In the genomic region with DNA sequence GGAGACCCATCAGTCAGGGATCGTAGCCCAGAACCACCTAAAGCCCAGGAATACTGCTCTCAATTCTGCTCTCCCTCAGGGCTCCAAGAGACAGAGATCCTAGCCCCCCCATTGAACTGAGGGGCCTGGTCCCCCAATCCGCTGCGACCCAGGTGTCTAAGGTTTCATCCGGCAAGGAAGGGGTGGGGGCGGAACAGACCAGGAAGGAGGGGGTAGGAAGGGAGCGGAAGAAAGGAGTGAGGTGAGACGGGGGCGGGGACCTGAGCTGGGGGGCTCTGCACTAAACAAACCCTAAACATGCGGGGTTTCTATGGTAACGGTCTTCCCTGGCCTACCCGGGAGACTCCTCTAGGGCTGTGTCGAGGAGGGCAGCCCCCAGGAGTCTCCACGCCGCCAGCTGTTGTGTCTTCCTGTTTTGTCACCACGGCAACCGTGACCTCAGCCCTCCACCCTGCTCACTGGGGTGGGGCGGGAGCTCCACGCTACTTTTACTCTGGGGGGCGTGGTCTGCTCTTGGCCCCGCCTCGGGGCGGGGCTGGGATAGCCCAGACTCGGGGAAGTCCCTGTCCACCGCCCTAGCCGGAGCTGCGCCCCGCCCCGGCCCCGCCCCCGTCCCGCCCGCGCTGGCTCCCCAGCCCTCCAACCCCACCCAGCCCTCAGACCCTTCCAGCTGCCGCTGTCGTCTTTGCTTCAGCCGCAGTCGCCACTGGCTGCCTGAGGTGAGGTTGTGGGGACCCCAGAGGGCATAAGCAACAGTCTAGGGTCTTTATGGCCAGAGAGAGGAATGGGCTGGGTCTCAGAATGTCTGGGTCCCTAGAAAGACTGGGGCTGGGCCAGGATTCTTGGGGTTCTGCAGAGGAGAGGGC, we compare ENCODE assay signal across 8 cellular contexts. TPM values are rescaled to one million over a fixed set of nuclear protein-coding genes. Genes with fewer than 3 reads are reported as not detected.
A peak's percentile ranks its signal among the peaks of the same experiment; 100 is the strongest.
DNase-seq lines count a peak whose midpoint lies in the region; ATAC-seq, FAIRE-seq and TF ChIP-seq lines count a peak whose summit lies in the region.

A gene with protein sequence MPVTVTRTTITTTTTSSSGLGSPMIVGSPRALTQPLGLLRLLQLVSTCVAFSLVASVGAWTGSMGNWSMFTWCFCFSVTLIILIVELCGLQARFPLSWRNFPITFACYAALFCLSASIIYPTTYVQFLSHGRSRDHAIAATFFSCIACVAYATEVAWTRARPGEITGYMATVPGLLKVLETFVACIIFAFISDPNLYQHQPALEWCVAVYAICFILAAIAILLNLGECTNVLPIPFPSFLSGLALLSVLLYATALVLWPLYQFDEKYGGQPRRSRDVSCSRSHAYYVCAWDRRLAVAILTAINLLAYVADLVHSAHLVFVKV (plus strand): TSS at position 659 of the 866 bp plus-strand sequence. CDS start 5,647 bp downstream, outside the sequence.

- 2 to 4% (median 4%) methylated on average over 32 to 37 of the region's 37 CpGs for WGBS in small intestine, 3 donors

- H3K9me3 ChIP-seq in small intestine (ENCODE audit: control insufficient read depth, low read depth) = no peaks in the 10 kb centered on the region

- H3K27ac ChIP-seq in small intestine (ENCODE audit: low read depth in 1 of 2, low read length in 1 of 2) = peak within 1 kb of the TSS; percentile 66 to 97

- H3K4me3 ChIP-seq in GM12865 (ENCODE audit: low read depth, low read length) (no peak within 1 kb of the TSS), small intestine (ENCODE audit: low read depth in 1 of 2, low read length in 2 of 2) (peak within 1 kb of the TSS; percentile 57 to 65)

- no peak for FAIRE-seq in small intestine (lab: Jason Lieb, UNC)

- no peaks in the 10 kb centered on the region for H3K27me3 ChIP-seq in small intestine (ENCODE audit: control insufficient read depth in 2 of 2, insufficient read depth in 2 of 2, low read length in 2 of 2)

- H3K4me1 Mint-ChIP-seq in immature natural killer cell = peaks cover 42 to 44% of the 10 kb centered on the region in 2 donors

- H3K4me1 ChIP-seq in small intestine (ENCODE audit: control insufficient read depth in 2 of 2, insufficient read depth in 1 of 2, low read depth in 1 of 2, low read length in 1 of 2) = peaks cover 0 to 7% of the 10 kb centered on the region in 2 donors

- H3K4me3 Mint-ChIP-seq in immature natural killer cell = peak within 1 kb of the TSS; percentile 93 to 97 (median 96)

- H3K9me3 Mint-ChIP-seq in immature natural killer cell = no peaks in the 10 kb centered on the region

- no peaks in the 10 kb centered on the region for H3K36me3 ChIP-seq in small intestine (ENCODE audit: control insufficient read depth in 2 of 2, insufficient read depth in 2 of 2, low read length in 2 of 2)

- ATAC-seq in HG02623 (IDR thresholded peaks at IDR 0.05; ENCODE audit: unreplicated experiment) = peak; percentile 58
- peak; percentile 85 to 87 for ATAC-seq in activated CD4-positive, CD25-positive, alpha-beta regulatory T cell treated with anti-CD3 and anti-CD28 coated beads, Interleukin-2, amount 50 U/mL, for 24 hours

- no peak for TF ChIP-seq CTCF in GM12865 (IDR thresholded peaks at IDR 0.05; ENCODE audit: insufficient read depth, low read depth, low read length, missing control alignments)

- H3K36me3 Mint-ChIP-seq in immature natural killer cell = peaks cover 0 to 3% (median 0%) of the 10 kb centered on the region in 3 donors

- DNase-seq in GM12865 (ENCODE audit: low read depth) = peak; percentile 44
- DNase-seq in NCI-H2029 (lab: John Stamatoyannopoulos, UW) = peak; percentile 92
- DNase-seq in central memory CD4-positive, alpha-beta T cell = peak; percentile 100
- peak; percentile 100 for DNase-seq in immature natural killer cell
- DNase-seq in small intestine = peak; percentile 94
- DNase-seq in NCI-H187 (lab: John Stamatoyannopoulos, UW) = no peak

- H3K27me3 Mint-ChIP-seq in immature natural killer cell (ENCODE audit: low read depth in 3 of 3) = peaks cover 34 to 47% (median 40%) of the 10 kb centered on the region in 3 donors

- H3K27ac Mint-ChIP-seq in immature natural killer cell = peak within 1 kb of the TSS; percentile 99 to 100 (median 99)

RNA-seq across cellular contexts. Expression of the gene that starts here (rescaled TPM):
- polyA plus RNA-seq in immature natural killer cell (10 to 100 TPM; 20.1 to 40.5 (median 34.0) TPM), small intestine (10 to 100 TPM in 1 of 3 donors, 1 to 10 TPM in 2; 2.2 to 41.3 (median 4.3) TPM)

Comparison
In these comparisons a context has a peak if more than half of its experiments do, and no peak if none do; other contexts are left out.
1. DNase-seq: peak in GM12865 (single experiment), NCI-H2029 (single experiment), central memory CD4-positive, alpha-beta T cell (single experiment), immature natural killer cell (3 of 3) and small intestine (single experiment); none in NCI-H187 (0 of 2).